In the genomic region with DNA sequence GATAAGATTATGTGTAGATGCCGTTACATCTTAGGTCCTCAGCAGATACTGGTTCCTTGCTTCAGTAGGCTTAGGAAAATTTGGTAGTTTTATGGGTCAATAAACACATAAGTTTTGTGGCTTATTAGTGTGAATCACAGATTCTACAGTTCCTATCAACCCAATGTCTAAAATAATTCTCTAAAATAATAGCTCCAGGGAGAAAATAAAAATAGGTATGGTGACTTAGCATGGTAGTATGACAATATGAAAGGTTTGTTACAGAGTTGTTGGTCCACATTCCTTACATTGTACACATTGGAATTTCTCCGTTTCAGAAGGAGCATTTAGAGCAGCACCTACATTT, we compare ENCODE assay signal across 14 cellular contexts.
DNase-seq lines count a peak whose midpoint lies in the region; ATAC-seq, FAIRE-seq and TF ChIP-seq lines count a peak whose summit lies in the region.
"Had no signal": no experiment of that assay in that cellular context is flagged by ENCODE, and none has a peak within 500 bp of the region (broad histone marks: within the 10 kb centered on the region; RNA-seq: fewer than 3 reads in every experiment).

No MANE protein-coding gene starts in this region.

- no peak overlapping the region for H3K4me3 Mint-ChIP-seq in stimulated activated memory B cell treated with anti-CD40 and anti-IgM and Interleukin-4, amounts not matched to agents 10 μg/mL and 1 μg/mL and 100 μg/mL, for 72 hours

- H3K36me3 ChIP-seq in ascending aorta = no peaks in the 10 kb centered on the region
- H3K36me3 ChIP-seq in left lung = no peaks in the 10 kb centered on the region
- no peaks in the 10 kb centered on the region for H3K36me3 ChIP-seq in thoracic aorta
- no peaks in the 10 kb centered on the region for H3K36me3 ChIP-seq in mesendoderm (ENCODE audit: control insufficient read depth, insufficient read depth, low read length)
- H3K36me3 ChIP-seq in kidney (ENCODE audit: control insufficient read depth in 1 of 2, insufficient read depth in 2 of 2, low read length in 2 of 2) = no peaks in the 10 kb centered on the region

- intact Hi-C loops in ascending aorta (cut with DNase I) = no loop called here
- intact Hi-C loops in left lung (cut with DNase I) = no loop called here
- intact Hi-C loops in kidney (cut with DNase I) = no loop called here

- H2BK120ac ChIP-seq in mesendoderm (ENCODE audit: low read depth, low read length) = no peak overlapping the region

- ATAC-seq in left lung (peak; percentile 74), thoracic aorta (ENCODE audit: insufficient number of reproducible peaks, low FRiP score, low read depth) (no peak)
- no peak for ATAC-seq in stimulated activated memory B cell treated with anti-CD40 and anti-IgM and Interleukin-4, amounts not matched to agents 10 μg/mL and 1 μg/mL and 100 μg/mL, for 72 hours
- ATAC-seq: left colon had no signal

- H3K4me1 Mint-ChIP-seq in stimulated activated memory B cell treated with anti-CD40 and anti-IgM and Interleukin-4, amounts not matched to agents 10 μg/mL and 1 μg/mL and 100 μg/mL, for 72 hours = peaks cover 14% of the 10 kb centered on the region

- no peak overlapping the region for H3K56ac ChIP-seq in mesendoderm (ENCODE audit: low read length)

- H3K27me3 Mint-ChIP-seq in stimulated activated memory B cell treated with anti-CD40 and anti-IgM and Interleukin-4, amounts not matched to agents 10 μg/mL and 1 μg/mL and 100 μg/mL, for 72 hours = no peaks in the 10 kb centered on the region

- H4K8ac ChIP-seq in mesendoderm (ENCODE audit: low read depth, low read length) = no peak overlapping the region

- H3K79me2 ChIP-seq in mesendoderm (ENCODE audit: control insufficient read depth, insufficient read depth, low read length) = no peaks in the 10 kb centered on the region

- H3K23ac ChIP-seq in mesendoderm (ENCODE audit: low read length) = no peak overlapping the region

- H3K36me3 Mint-ChIP-seq in stimulated activated memory B cell treated with anti-CD40 and anti-IgM and Interleukin-4, amounts not matched to agents 10 μg/mL and 1 μg/mL and 100 μg/mL, for 72 hours = peaks cover 52% of the 10 kb centered on the region

- H3K27me3 ChIP-seq in ascending aorta (no peaks in the 10 kb centered on the region), left lung (no peaks in the 10 kb centered on the region), thoracic aorta (replicated peaks; ENCODE audit: insufficient read depth) (no peaks in the 10 kb centered on the region), mesendoderm (ENCODE audit: insufficient read depth, low read length, poor library complexity) (no peaks in the 10 kb centered on the region)

- DNase-seq in ascending aorta (ENCODE audit: low spot score in 2 of 2) = no peak
- DNase-seq in left lung = no peak
- DNase-seq in thoracic aorta (ENCODE audit: low spot score) = no peak
- no peak for DNase-seq in mesendoderm
- DNase-seq in kidney = no peak
- no peak for DNase-seq in HEK293T (ENCODE audit: extremely low spot score)
- DNase-seq: activated naive CD4-positive, alpha-beta T cell; anterior cingulate cortex; left colon; NCI-H1436 treated with DMSO at 0.1 percent for 48 hours; NCI-H82; stimulated activated CD4-positive, alpha-beta T cell treated with anti-CD3 and anti-CD28 coated beads, Interleukin-2, amount 100 ng/mL, for 48 hours had no signal

- TF ChIP-seq EP300 in Ishikawa (IDR thresholded peaks at IDR 0.05; ENCODE audit: borderline replicate concordance) = peak; percentile 38; the same call in 1 of the 2 replicates

- no peaks in the 10 kb centered on the region for H3K9me3 Mint-ChIP-seq in stimulated activated memory B cell treated with anti-CD40 and anti-IgM and Interleukin-4, amounts not matched to agents 10 μg/mL and 1 μg/mL and 100 μg/mL, for 72 hours

- H3K4me3 ChIP-seq in ascending aorta (no peak overlapping the region), left lung (no peak overlapping the region), thoracic aorta (no peak overlapping the region), mesendoderm (ENCODE audit: low read length) (no peak overlapping the region), kidney (ENCODE audit: low read length in 2 of 2) (no peak overlapping the region)

- H3K9ac ChIP-seq in mesendoderm (ENCODE audit: low read length) (no peak overlapping the region), kidney (ENCODE audit: low read length in 2 of 2) (no peak overlapping the region)

- TF ChIP-seq CTCF in ascending aorta (IDR thresholded peaks at IDR 0.05) = no peak
- TF ChIP-seq CTCF in left lung (IDR thresholded peaks at IDR 0.05) = no peak
- TF ChIP-seq CTCF in thoracic aorta (IDR thresholded peaks at IDR 0.05) = no peak
- TF ChIP-seq CTCF in kidney (IDR thresholded peaks at IDR 0.05; ENCODE audit: borderline replicate concordance, extremely low read depth, insufficient read depth) = no peak

- no peak overlapping the region for H2BK5ac ChIP-seq in mesendoderm (ENCODE audit: low read length)

- H4K5ac ChIP-seq in mesendoderm (ENCODE audit: low read length) = no peak overlapping the region

- H3K9me3 ChIP-seq in ascending aorta = no peaks in the 10 kb centered on the region
- no peaks in the 10 kb centered on the region for H3K9me3 ChIP-seq in left lung
- no peaks in the 10 kb centered on the region for H3K9me3 ChIP-seq in thoracic aorta
- no peaks in the 10 kb centered on the region for H3K9me3 ChIP-seq in kidney (ENCODE audit: control insufficient read depth in 1 of 2, low read length in 2 of 2)

- POLR2A ChIA-PET in HEK293T (lab: Yijun Ruan, JAX) = no interaction called here

- H3K4me2 ChIP-seq in mesendoderm (ENCODE audit: low read length) = no peak overlapping the region

- no peak overlapping the region for H2AK5ac ChIP-seq in mesendoderm (ENCODE audit: low read length)

- H3K27ac ChIP-seq in ascending aorta (peak overlapping the region; percentile 79 to 81), left lung (peak overlapping the region; percentile 49 to 70), thoracic aorta (peak overlapping the region; percentile 72 to 82), mesendoderm (ENCODE audit: low read depth, low read length) (no peak overlapping the region), kidney (ENCODE audit: low read depth in 2 of 2, low read length in 2 of 2) (no peak overlapping the region)

- H3K18ac ChIP-seq in mesendoderm (ENCODE audit: low read length) = no peak overlapping the region

- H3K4me1 ChIP-seq in ascending aorta (peaks cover 0 to 29% of the 10 kb centered on the region in 2 donors), left lung (peaks cover 0 to 6% of the 10 kb centered on the region in 2 donors), thoracic aorta (ENCODE audit: control insufficient read depth in 1 of 2, low read depth in 2 of 2) (peaks cover 28 to 62% of the 10 kb centered on the region in 2 donors), mesendoderm (ENCODE audit: control insufficient read depth, low read depth, low read length) (no peaks in the 10 kb centered on the region), kidney (ENCODE audit: control insufficient read depth in 1 of 2, insufficient read depth in 1 of 2, low read depth in 1 of 2, low read length in 2 of 2) (peaks cover 5 to 9% of the 10 kb centered on the region in 2 donors)

- no peak overlapping the region for H2BK15ac ChIP-seq in mesendoderm (replicated peaks; ENCODE audit: low read depth)

- H3K4ac ChIP-seq in mesendoderm (ENCODE audit: low read depth, low read length) = no peak overlapping the region

- no peaks in the 10 kb centered on the region for H3K79me1 ChIP-seq in mesendoderm (ENCODE audit: low read length)

- no CpG with 5 or more reads among the region's 2 CpGs for WGBS in mesendoderm (ENCODE audit: extremely low coverage, insufficient coverage, low lambda C conversion rate)

- CTCF ChIA-PET in HEK293T (lab: Yijun Ruan, JAX) = no interaction called here

- no peak overlapping the region for H3K27ac Mint-ChIP-seq in stimulated activated memory B cell treated with anti-CD40 and anti-IgM and Interleukin-4, amounts not matched to agents 10 μg/mL and 1 μg/mL and 100 μg/mL, for 72 hours

- no peak for FAIRE-seq in kidney (lab: Jason Lieb, UNC)

- no peak for TF ChIP-seq RAD21 in Ishikawa (IDR thresholded peaks at IDR 0.05; ENCODE audit: low read depth)

TF ChIP-seq in Ishikawa, 13 proteins besides CTCF, POLR2A, EP300 and RAD21:
- TF ChIP-seq USF1 (IDR thresholded peaks at IDR 0.05) = no peak
- TF ChIP-seq FOXM1 (IDR thresholded peaks at IDR 0.05; ENCODE audit: borderline replicate concordance, low read depth) = no peak
- no peak for TF ChIP-seq TCF12 (IDR thresholded peaks at IDR 0.05; ENCODE audit: low read depth)
- peak; percentile 83 for TF ChIP-seq TEAD4 (IDR thresholded peaks at IDR 0.05)
- no peak for TF ChIP-seq CREB1 (IDR thresholded peaks at IDR 0.05; ENCODE audit: low read depth)

TF ChIP-seq in HEK293T, 16 proteins besides CTCF, POLR2A, EP300 and RAD21:
- TF ChIP-seq ZNF384 (IDR thresholded peaks at IDR 0.05) = no peak
- TF ChIP-seq, protein P1, sequence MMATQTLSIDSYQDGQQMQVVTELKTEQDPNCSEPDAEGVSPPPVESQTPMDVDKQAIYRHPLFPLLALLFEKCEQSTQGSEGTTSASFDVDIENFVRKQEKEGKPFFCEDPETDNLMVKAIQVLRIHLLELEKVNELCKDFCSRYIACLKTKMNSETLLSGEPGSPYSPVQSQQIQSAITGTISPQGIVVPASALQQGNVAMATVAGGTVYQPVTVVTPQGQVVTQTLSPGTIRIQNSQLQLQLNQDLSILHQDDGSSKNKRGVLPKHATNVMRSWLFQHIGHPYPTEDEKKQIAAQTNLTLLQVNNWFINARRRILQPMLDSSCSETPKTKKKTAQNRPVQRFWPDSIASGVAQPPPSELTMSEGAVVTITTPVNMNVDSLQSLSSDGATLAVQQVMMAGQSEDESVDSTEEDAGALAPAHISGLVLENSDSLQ (IDR thresholded peaks at IDR 0.05) = no peak
- no peak for TF ChIP-seq LEF1 (IDR thresholded peaks at IDR 0.05; ENCODE audit: borderline replicate concordance)
- TF ChIP-seq BHLHE40 (IDR thresholded peaks at IDR 0.05; ENCODE audit: borderline replicate concordance) = no peak
TF ChIP-seq in HEK293T: peak in this region for 0.

Comparison
In these comparisons a context has a peak if more than half of its experiments do, and no peak if none do; other contexts are left out.
1. H3K27ac ChIP-seq: peak in ascending aorta (2 of 2), left lung (2 of 2) and thoracic aorta (2 of 2); none in mesendoderm (single experiment) and kidney (0 of 2).